In the genomic region with DNA sequence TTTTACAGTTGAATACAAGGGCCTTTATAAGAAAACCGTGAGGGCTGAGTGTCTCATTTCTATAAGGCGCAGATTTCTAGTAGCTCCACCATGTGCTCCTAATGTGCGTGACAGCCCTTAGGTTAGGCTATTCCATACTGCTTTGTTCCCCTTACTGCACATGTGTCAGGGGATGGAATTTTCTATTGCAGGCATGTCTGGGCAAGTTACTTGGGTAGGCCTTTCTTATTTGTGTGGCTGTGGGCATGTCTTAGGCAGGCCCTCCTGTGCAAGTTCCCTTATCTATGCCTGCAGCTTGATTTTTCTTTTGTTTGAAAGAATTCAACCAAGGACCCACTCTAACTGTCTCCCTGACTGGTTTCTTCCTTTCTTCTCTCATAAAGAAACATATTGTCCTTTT, we compare ENCODE assay signal across 31 cellular contexts.
A peak's percentile ranks its signal among the peaks of the same experiment; 100 is the strongest.
DNase-seq lines count a peak whose midpoint lies in the region; ATAC-seq and TF ChIP-seq lines count a peak whose summit lies in the region.
"Had no signal": no experiment of that assay in that cellular context is flagged by ENCODE, and none has a peak within 500 bp of the region (broad histone marks: within the 10 kb centered on the region; RNA-seq: fewer than 3 reads in every experiment).

No MANE protein-coding gene starts in this region.

- peak overlapping the region; percentile 50 for H2AFZ ChIP-seq in neuronal stem cell (ENCODE audit: low read length)
- H2AFZ ChIP-seq: parathyroid adenoma had no signal

- DNase-seq in HT1080 (ENCODE audit: low read depth) (peak; percentile 6), RWPE2 (ENCODE audit: low spot score) (no peak), epithelial cell of prostate (ENCODE audit: low read depth, low spot score) (peak; percentile 72), neuronal stem cell (ENCODE audit: low spot score) (no peak), Ammon's horn (ENCODE audit: low spot score) (no peak), head of caudate nucleus (no peak), NCI-H2171 (lab: John Stamatoyannopoulos, UW) (no peak)
- DNase-seq: activated CD4-positive, alpha-beta T cell treated with anti-CD3 and anti-CD28 coated beads for 4 hours; activated naive CD4-positive, alpha-beta T cell treated with Interleukin-2 at 50 U/mL for 16 hours; activated T-cell treated with anti-CD3 and anti-CD28 coated beads, Interleukin-2, amount 50 U/mL, for 72 hours; amygdala; CD4-positive, alpha-beta T cell; dermis blood vessel endothelial cell; DMS 273 treated with DMSO at 0.1 percent for 48 hours; HFFc6; hypothalamus; KG1; left ventricle myocardium superior; NCI-H1694 treated with DMSO at 0.1 percent for 48 hours; NCI-H526 treated with DMSO at 0.1 percent for 48 hours; right cardiac atrium; RPMI8226; stimulated activated CD4-positive, alpha-beta T cell treated with anti-CD3 and anti-CD28 coated beads, Interleukin-12 subunit alpha, Interleukin-12 subunit beta, amount 100 ng/mL, for 4 hours; stimulated activated CD4-positive, alpha-beta T cell treated with anti-CD3 and anti-CD28 coated beads, Interleukin-4, amount 100 ng/mL, for 4 hours; stimulated activated naive CD8-positive, alpha-beta T cell treated with anti-CD3 and anti-CD28 coated beads, Interleukin-15, Interleukin-2, amounts not matched to agents 100 U/mL and 50 U/mL, for 24 hours; T-helper 17 cell had no signal

- no peaks in the 10 kb centered on the region for H3K9me3 ChIP-seq in RWPE2 (ENCODE audit: severe bottlenecking)
- peaks cover 2 to 14% of the 10 kb centered on the region in 2 donors for H3K9me3 ChIP-seq in neuronal stem cell (replicated peaks in 1 of 2; ENCODE audit: control insufficient read depth in 2 of 2, insufficient read depth in 1 of 2, low read depth in 1 of 2, low read length in 2 of 2)
- H3K9me3 ChIP-seq: thoracic aorta had no signal

- H3K36me3 ChIP-seq in RWPE2 (ENCODE audit: low read depth) (no peaks in the 10 kb centered on the region), neuronal stem cell (replicated peaks in 1 of 2; ENCODE audit: control insufficient read depth in 2 of 2, insufficient read depth in 2 of 2, low read length in 2 of 2) (peaks cover 0 to 3% of the 10 kb centered on the region in 2 donors)
- H3K36me3 ChIP-seq: thoracic aorta had no signal

- H3K79me1 ChIP-seq in neuronal stem cell (ENCODE audit: low read depth, low read length), result no peaks in the 10 kb centered on the region

- H3K9ac ChIP-seq in neuronal stem cell (ENCODE audit: low read depth, low read length, poor library complexity), result no peak overlapping the region
- H3K9ac ChIP-seq: parathyroid adenoma had no signal

- no peak for TF ChIP-seq CTCF in RWPE2 (IDR thresholded peaks at IDR 0.05; ENCODE audit: poor library complexity, severe bottlenecking)

- H2BK15ac ChIP-seq in neuronal stem cell (ENCODE audit: low read length), result no peak overlapping the region

- no peaks in the 10 kb centered on the region for H3K27me3 ChIP-seq in RWPE2 (ENCODE audit: insufficient read depth, poor library complexity, severe bottlenecking)
- no peaks in the 10 kb centered on the region for H3K27me3 ChIP-seq in neuronal stem cell (ENCODE audit: control insufficient read depth in 3 of 3, insufficient read depth in 3 of 3, low read depth in 1 of 3, low read length in 3 of 3)

- H3K4me1 ChIP-seq in RWPE2 (ENCODE audit: insufficient read depth, poor library complexity, severe bottlenecking) (no peaks in the 10 kb centered on the region), neuronal stem cell (ENCODE audit: control insufficient read depth in 2 of 2, insufficient read depth in 1 of 2, low read depth in 1 of 2, low read length in 2 of 2) (no peaks in the 10 kb centered on the region)
- H3K4me1 ChIP-seq: parathyroid adenoma had no signal

- H3K4ac ChIP-seq in neuronal stem cell (ENCODE audit: low read length), result no peak overlapping the region

- no peak overlapping the region for H2BK120ac ChIP-seq in neuronal stem cell (ENCODE audit: low read depth, low read length)

- no peak overlapping the region for H2BK12ac ChIP-seq in neuronal stem cell (ENCODE audit: low read length)

- intact Hi-C loops in head of caudate nucleus (cut with DNase I), result no loop called here

- H2AK5ac ChIP-seq in neuronal stem cell (ENCODE audit: low read depth, low read length), result no peak overlapping the region

- H3K4me2 ChIP-seq in neuronal stem cell (ENCODE audit: insufficient read depth, low read length, poor library complexity, severe bottlenecking), result no peak overlapping the region

- H4K91ac ChIP-seq in neuronal stem cell (ENCODE audit: low read depth, low read length, poor library complexity), result no peak overlapping the region

- H3K14ac ChIP-seq in neuronal stem cell (ENCODE audit: low read length), result no peak overlapping the region

- no peak overlapping the region for H3K18ac ChIP-seq in neuronal stem cell (ENCODE audit: low read length)

- H3K23ac ChIP-seq in neuronal stem cell (ENCODE audit: low read depth, low read length, poor library complexity), result no peak overlapping the region

- H2BK5ac ChIP-seq in neuronal stem cell (ENCODE audit: low read length), result no peak overlapping the region

- H3K4me3 ChIP-seq in RWPE2 (ENCODE audit: severe bottlenecking), result no peak overlapping the region
- no peak overlapping the region for H3K4me3 ChIP-seq in neuronal stem cell (ENCODE audit: low read length in 2 of 2)
- H3K4me3 ChIP-seq: SK-N-MC, thoracic aorta had no signal

- ATAC-seq in RWPE2 (ENCODE audit: low read depth) (0 out of 3 replicates have a peak, but pooled peaks have one; percentile 40), HG02840 (IDR thresholded peaks at IDR 0.05; ENCODE audit: low FRiP score, unreplicated experiment) (no peak)
- ATAC-seq: activated T-cell treated with anti-CD3 and anti-CD28 coated beads, Interleukin-2, amount 50 U/mL, for 72 hours; left ventricle myocardium superior; natural killer cell treated with Interleukin-12 subunit alpha and Interleukin-12 subunit beta and Interleukin-15 and Interleukin-18, amount 100 ng/mL, for 72 hours; right cardiac atrium; stimulated activated naive CD8-positive, alpha-beta T cell treated with anti-CD3 and anti-CD28 coated beads, Interleukin-15, Interleukin-2, amounts not matched to agents 100 U/mL and 50 U/mL, for 24 hours; T-helper 17 cell had no signal

- H4K8ac ChIP-seq in neuronal stem cell (ENCODE audit: low read depth, low read length), result no peak overlapping the region

- WGBS in neuronal stem cell (ENCODE audit: extremely low coverage in 2 of 2, insufficient read length in 2 of 2, insufficient replicate concordance in 1 of 2), 2 donors, result no CpG with 5 or more reads among the region's 3 CpGs

- no peak overlapping the region for H3K27ac ChIP-seq in RWPE2 (ENCODE audit: poor library complexity, severe bottlenecking)
- peak overlapping the region; percentile 61 for H3K27ac ChIP-seq in epithelial cell of prostate
- H3K27ac ChIP-seq in neuronal stem cell (replicated peaks; ENCODE audit: low read length), result no peak overlapping the region
- H3K27ac ChIP-seq: parathyroid adenoma, SK-N-MC, thoracic aorta had no signal

Comparison
In these comparisons a context has a peak if more than half of its experiments do, and no peak if none do; other contexts are left out.
1. DNase-seq: peak in HT1080 (single experiment) and epithelial cell of prostate (single experiment); none in RWPE2 (single experiment), neuronal stem cell (single experiment), Ammon's horn (single experiment), head of caudate nucleus (0 of 42) and NCI-H2171 (single experiment).